ENCODE assay signal across 12 cellular contexts in the genomic region with DNA sequence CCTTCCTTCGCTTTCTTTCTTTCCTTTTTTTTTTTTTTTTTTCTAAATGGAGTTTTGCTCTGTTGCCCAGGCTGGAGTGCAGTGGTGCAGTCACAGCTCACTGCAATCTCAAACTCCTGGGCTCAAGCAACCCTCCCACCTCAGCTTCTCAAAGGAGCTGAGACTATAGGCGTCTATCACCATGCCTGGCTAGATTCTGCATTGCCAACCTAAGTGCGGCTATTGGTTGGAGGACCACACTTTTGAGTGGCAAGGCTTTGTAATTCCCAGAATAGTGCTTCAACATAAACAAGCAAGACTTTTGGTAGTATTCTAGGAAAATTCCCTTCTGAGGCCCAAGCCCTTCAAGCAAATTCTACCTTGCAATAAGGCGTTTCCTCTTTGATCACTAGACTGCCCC.
DNase-seq lines count a peak whose midpoint lies in the region; ATAC-seq, FAIRE-seq and TF ChIP-seq lines count a peak whose summit lies in the region.
"Had no signal": no experiment of that assay in that cellular context is flagged by ENCODE, and none has a peak within 500 bp of the region (broad histone marks: within the 10 kb centered on the region; RNA-seq: fewer than 3 reads in every experiment).

No MANE protein-coding gene starts in this region.

- H3K4me1 Mint-ChIP-seq in activated CD4-positive, alpha-beta memory T cell treated with anti-CD3 and anti-CD28 coated beads for 36 hours (ENCODE audit: low read depth), result peaks cover 66% of the 10 kb centered on the region

- TF ChIP-seq CTCF in heart left ventricle (IDR thresholded peaks at IDR 0.05), result no peak
- no peak for TF ChIP-seq CTCF in kidney (IDR thresholded peaks at IDR 0.05; ENCODE audit: borderline replicate concordance, extremely low read depth, insufficient read depth)

- peak overlapping the region; percentile 59 for H3K4me3 Mint-ChIP-seq in activated CD4-positive, alpha-beta memory T cell treated with anti-CD3 and anti-CD28 coated beads for 36 hours
- H3K4me3 Mint-ChIP-seq: B cell had no signal

- no peak for TF ChIP-seq POLR2A in heart left ventricle (IDR thresholded peaks at IDR 0.05)

- peak overlapping the region in 11 of 12 donors; percentile 48 to 89 (median 74) for H3K27ac ChIP-seq in heart left ventricle
- H3K27ac ChIP-seq in kidney (ENCODE audit: low read depth in 2 of 2, low read length in 2 of 2), result peak overlapping the region; percentile 11 to 16
- peak overlapping the region; percentile 94 for H3K27ac ChIP-seq in subcutaneous abdominal adipose tissue (ENCODE audit: low read depth, low read length)

- FAIRE-seq in kidney (lab: Jason Lieb, UNC), result no peak
- no peak for FAIRE-seq in HTR-8/SVneo (lab: Jason Lieb, UNC)
- FAIRE-seq: TTC549 had no signal

- no peak overlapping the region for H3K4me3 ChIP-seq in heart left ventricle
- H3K4me3 ChIP-seq in kidney (ENCODE audit: low read length in 2 of 2), result no peak overlapping the region
- H3K4me3 ChIP-seq in subcutaneous abdominal adipose tissue (ENCODE audit: low read depth in 1 of 5, low read length in 5 of 5), result no peak overlapping the region
- H3K4me3 ChIP-seq: lung had no signal

- no peaks in the 10 kb centered on the region for H3K27me3 ChIP-seq in heart left ventricle
- H3K27me3 ChIP-seq in subcutaneous abdominal adipose tissue (ENCODE audit: control insufficient read depth in 5 of 5, insufficient read depth in 4 of 5, low read length in 5 of 5), result no peaks in the 10 kb centered on the region

- no peak for ATAC-seq in heart left ventricle
- no peak for ATAC-seq in Right ventricle myocardium inferior

- CTCF ChIA-PET in activated CD4-positive, alpha-beta memory T cell treated with anti-CD3 and anti-CD28 coated beads for 36 hours (lab: Charles Lee), result interaction anchor here (1.1 to 11.7 kb wide), 8 partner anchors 12 to 124 kb away, joined by 3 to 241 read pairs (median 6); partner anchors contain the start of gene YPEL2

- intact Hi-C loops in heart left ventricle (cut with DNase I), result loop anchor here in 2 of 10 donors (5.0 kb wide), 2 partner anchors 52 to 72 kb away; no protein-coding TSS in a partner anchor
- intact Hi-C loops in Right ventricle myocardium inferior (cut with DNase I), result loop anchor here (5.0 kb wide), 2 partner anchors 57 to 72 kb away; no protein-coding TSS in a partner anchor
- intact Hi-C loops in activated CD4-positive, alpha-beta memory T cell treated with anti-CD3 and anti-CD28 coated beads for 36 hours (cut with micrococcal nuclease), result loop anchor here (5.0 to 10.0 kb wide), 2 partner anchors 178 to 386 kb away; partner anchors contain the start of gene CLTC
- intact Hi-C loops in kidney (cut with DNase I), result no loop called here

- no peaks in the 10 kb centered on the region for H3K36me3 Mint-ChIP-seq in activated CD4-positive, alpha-beta memory T cell treated with anti-CD3 and anti-CD28 coated beads for 36 hours

- 69 to 76% (median 71%) methylated on average over 4 of the region's 4 CpGs for WGBS in heart left ventricle, 4 donors

- POLR2A ChIA-PET in activated CD4-positive, alpha-beta memory T cell treated with anti-CD3 and anti-CD28 coated beads for 36 hours (lab: Charles Lee), result interaction anchor here (1.1 to 1.6 kb wide), 4 partner anchors 15 to 110 kb away, joined by 3 to 7 read pairs (median 4); no protein-coding TSS in a partner anchor

- peaks cover under 1% of the 10 kb centered on the region for H3K27me3 Mint-ChIP-seq in activated CD4-positive, alpha-beta memory T cell treated with anti-CD3 and anti-CD28 coated beads for 36 hours
- H3K27me3 Mint-ChIP-seq: B cell had no signal

- H3K9ac ChIP-seq in kidney (ENCODE audit: low read length in 2 of 2) (no peak overlapping the region), subcutaneous abdominal adipose tissue (ENCODE audit: low read length in 5 of 5) (peak overlapping the region in 1 of 5 donors; percentile 36)

- H3K9me3 Mint-ChIP-seq in activated CD4-positive, alpha-beta memory T cell treated with anti-CD3 and anti-CD28 coated beads for 36 hours, result no peaks in the 10 kb centered on the region

- H3K4me1 ChIP-seq in heart left ventricle, result peaks cover 0 to 73% (median 32%) of the 10 kb centered on the region in 12 donors
- peaks cover 17 to 18% of the 10 kb centered on the region in 2 donors for H3K4me1 ChIP-seq in kidney (ENCODE audit: control insufficient read depth in 1 of 2, insufficient read depth in 1 of 2, low read depth in 1 of 2, low read length in 2 of 2)
- H3K4me1 ChIP-seq in subcutaneous abdominal adipose tissue (ENCODE audit: control insufficient read depth in 5 of 5, insufficient read depth in 5 of 5, low read length in 5 of 5), result peaks cover 6 to 59% (median 44%) of the 10 kb centered on the region in 5 donors

- no peaks in the 10 kb centered on the region for H3K36me3 ChIP-seq in heart left ventricle
- H3K36me3 ChIP-seq in kidney (ENCODE audit: control insufficient read depth in 1 of 2, insufficient read depth in 2 of 2, low read length in 2 of 2), result no peaks in the 10 kb centered on the region
- H3K36me3 ChIP-seq in subcutaneous abdominal adipose tissue (ENCODE audit: control insufficient read depth in 5 of 5, insufficient read depth in 5 of 5, low read length in 5 of 5), result no peaks in the 10 kb centered on the region

- H3K9me3 ChIP-seq in heart left ventricle (no peaks in the 10 kb centered on the region), kidney (ENCODE audit: control insufficient read depth in 1 of 2, low read length in 2 of 2) (no peaks in the 10 kb centered on the region), subcutaneous abdominal adipose tissue (ENCODE audit: control insufficient read depth in 5 of 5, low read length in 5 of 5) (no peaks in the 10 kb centered on the region)

- DNase-seq in heart left ventricle (no peak), Right ventricle myocardium inferior (ENCODE audit: missing footprints) (no peak), kidney (no peak), HTR-8/SVneo (ENCODE audit: insufficient read length, low spot score) (no peak), SHP77 treated with DMSO at 0.1 percent for 48 hours (lab: John Stamatoyannopoulos, UW) (no peak), NCI-H2196 treated with DMSO at 0.1 percent for 48 hours (lab: John Stamatoyannopoulos, UW; ENCODE audit: unreplicated experiment) (no peak)
- DNase-seq in activated CD4-positive, alpha-beta memory T cell treated with anti-CD3 and anti-CD28 coated beads for 36 hours, result peak; percentile 30
- DNase-seq: Kasumi-1 had no signal

- H3K27ac Mint-ChIP-seq in activated CD4-positive, alpha-beta memory T cell treated with anti-CD3 and anti-CD28 coated beads for 36 hours, result peak overlapping the region; percentile 91
- H3K27ac Mint-ChIP-seq: B cell had no signal

Comparison
In these comparisons a context has a peak if more than half of its experiments do, and no peak if none do; other contexts are left out.
1. H3K27ac ChIP-seq: peak in every context shown above with its lines; median percentile 94 in subcutaneous abdominal adipose tissue; 74 in heart left ventricle; 14 in kidney.